8 cellular contexts compared by ENCODE assay signal in the genomic region with DNA sequence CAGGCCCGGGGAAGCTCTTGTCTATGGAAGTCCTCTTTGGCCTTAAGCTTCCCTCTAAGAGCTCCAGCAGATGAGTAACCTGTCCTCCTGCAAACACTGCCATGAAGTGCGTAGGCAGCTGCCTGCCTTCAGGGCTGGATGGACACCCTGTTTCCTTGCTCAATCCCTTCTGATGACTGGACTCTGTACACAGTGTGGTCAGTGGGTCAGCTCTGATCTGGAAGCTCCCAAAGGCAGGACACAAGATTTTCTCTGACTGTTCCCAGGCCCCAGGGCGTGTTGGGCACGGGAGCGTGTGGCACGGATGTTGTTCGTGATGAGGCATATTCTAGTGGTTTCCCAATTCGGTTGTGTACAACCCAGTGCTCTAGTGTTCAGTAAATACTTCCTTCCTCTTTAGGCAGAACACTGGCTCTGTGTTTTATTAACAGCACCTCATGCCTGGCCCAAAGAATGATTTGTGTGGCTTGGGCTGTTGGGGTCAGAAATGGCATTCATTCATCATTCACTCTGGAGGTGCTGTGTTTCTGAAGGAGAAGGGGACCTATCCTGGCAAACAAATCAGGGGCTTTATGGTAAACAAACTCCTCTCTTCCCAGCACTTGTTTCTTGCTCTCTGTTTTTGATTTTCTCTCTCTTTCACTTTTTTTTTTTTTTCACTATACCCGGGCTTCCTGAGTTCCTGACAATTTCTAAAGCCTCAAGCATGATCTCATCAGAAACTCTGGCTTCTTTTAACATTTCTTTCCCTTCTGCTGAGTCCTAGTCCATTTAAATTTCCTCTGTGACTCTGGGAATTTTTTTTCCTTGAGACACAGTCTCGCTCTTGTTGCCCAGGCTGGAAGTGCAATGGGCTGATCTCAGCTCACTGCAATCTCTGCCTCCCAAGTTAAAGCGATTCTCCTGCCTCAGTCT. TPM values are rescaled to one million over a fixed set of nuclear protein-coding genes. Genes with fewer than 3 reads are reported as not detected.
DNase-seq lines count a peak whose midpoint lies in the region; ATAC-seq and TF ChIP-seq lines count a peak whose summit lies in the region.

No MANE protein-coding gene starts in this region.

- H3K4me1 ChIP-seq in Panc1 (ENCODE audit: control insufficient read depth, insufficient read depth, low read length) (peaks cover 5% of the 10 kb centered on the region), upper lobe of right lung (peaks cover 25% of the 10 kb centered on the region)

- POLR2A ChIA-PET in Panc1 (lab: Charles Lee), result no interaction called here

- TF ChIP-seq CTCF in Panc1 (IDR thresholded peaks at IDR 0.05), result no peak
- TF ChIP-seq CTCF in cardiac fibroblast (IDR thresholded peaks at IDR 0.05; ENCODE audit: low read depth, low read length), result no peak
- no peak for TF ChIP-seq CTCF in upper lobe of right lung (IDR thresholded peaks at IDR 0.05)

- H3K27me3 ChIP-seq in Panc1 (ENCODE audit: control insufficient read depth, insufficient read depth, low read length), result no peaks in the 10 kb centered on the region
- no peaks in the 10 kb centered on the region for H3K27me3 ChIP-seq in upper lobe of right lung

- CTCF ChIA-PET in Panc1 (lab: Charles Lee), result interaction anchor here (1.1 kb wide), 1 partner anchor 11 kb away, joined by 3 read pairs; no protein-coding TSS in a partner anchor

- H3K27ac ChIP-seq in Panc1 (ENCODE audit: low read length) (no peak overlapping the region), upper lobe of right lung (peak overlapping the region; percentile 84)

- H3K9me3 ChIP-seq in Panc1 (ENCODE audit: control insufficient read depth, insufficient read depth, low read depth, low read length) (no peaks in the 10 kb centered on the region), upper lobe of right lung (no peaks in the 10 kb centered on the region)

- intact Hi-C loops in Panc1 (cut with micrococcal nuclease; ENCODE audit: unreplicated experiment), result no loop called here
- intact Hi-C loops in upper lobe of right lung (cut with DNase I), result no loop called here

- H3K36me3 ChIP-seq in Panc1 (ENCODE audit: control insufficient read depth, insufficient read depth, low read length) (no peaks in the 10 kb centered on the region), upper lobe of right lung (no peaks in the 10 kb centered on the region)

- in situ Hi-C loops in Panc1 (cut with HindIII; ENCODE audit: low pct_unique_long_range_greater_than_20kb, low sequenced_read_pairs), result no loop called here

- BruUV-seq in Panc1 (replicated peaks; lab: Mats Ljungman, UMichigan), result no TSS peak

- DNase-seq in stimulated activated CD4-positive, alpha-beta T cell treated with anti-CD3 and anti-CD28 coated beads, Interleukin-4, amount 100 ng/mL, for 24 hours, result peak; percentile 46
- no peak for DNase-seq in stimulated activated CD4-positive, alpha-beta T cell treated with anti-CD3 and anti-CD28 coated beads, Interleukin-12 subunit alpha, Interleukin-12 subunit beta, amount 100 ng/mL, for 4 hours
- DNase-seq in Panc1 (ENCODE audit: low read depth, low spot score), result peak; percentile 81
- peak; percentile 63 to 89 for DNase-seq in cardiac fibroblast (ENCODE audit: low read depth in 2 of 2)
- peak; percentile 58 for DNase-seq in medulla oblongata (ENCODE audit: extremely low spot score)
- peak; percentile 85 for DNase-seq in upper lobe of right lung
- DNase-seq in NCI-H1417 treated with DMSO at 0.1 percent for 48 hours (lab: John Stamatoyannopoulos, UW), result no peak

- H3K4me3 ChIP-seq in Panc1 (ENCODE audit: low read depth in 2 of 2, low read length in 2 of 2) (no peak overlapping the region), cardiac fibroblast (replicated peaks in 1 of 2; ENCODE audit: low read depth in 2 of 2, low read length in 2 of 2) (no peak overlapping the region), upper lobe of right lung (no peak overlapping the region)

- ATAC-seq in Panc1 (peak; percentile 74), upper lobe of right lung (peak; percentile 96), HG03139 (IDR thresholded peaks at IDR 0.05; ENCODE audit: unreplicated experiment) (no peak)

RNA-seq across cellular contexts. Expression of a gene that starts 12.0 kb away (rescaled TPM):
- 4.0 TPM for total RNA-seq in Panc1 (2021; ENCODE audit: unreplicated experiment)
- 5.6 TPM for polyA plus RNA-seq in Panc1 (2012; ENCODE audit: insufficient read length)
- total RNA-seq in upper lobe of right lung, result 3.8 TPM

RNA-seq across cellular contexts. Expression of a gene that starts 12.9 kb away (rescaled TPM):
- 30.0 TPM for total RNA-seq in Panc1 (2021; ENCODE audit: unreplicated experiment)
- polyA plus RNA-seq in Panc1 (2012; ENCODE audit: insufficient read length), result 63.0 TPM
- total RNA-seq in upper lobe of right lung, result 56.7 TPM

RNA-seq across cellular contexts. Expression of a gene that starts 55.8 kb away (rescaled TPM):
- total RNA-seq in Panc1 (2021; ENCODE audit: unreplicated experiment) (0.92 TPM), upper lobe of right lung (3.4 TPM)
- 2.1 TPM for polyA plus RNA-seq in Panc1 (2012; ENCODE audit: insufficient read length)

Comparison
In these comparisons a context has a peak if more than half of its experiments do, and no peak if none do; other contexts are left out.
1. DNase-seq: peak in stimulated activated CD4-positive, alpha-beta T cell treated with anti-CD3 and anti-CD28 coated beads, Interleukin-4, amount 100 ng/mL, for 24 hours (single experiment), Panc1 (single experiment), cardiac fibroblast (2 of 2), medulla oblongata (single experiment) and upper lobe of right lung (single experiment); none in stimulated activated CD4-positive, alpha-beta T cell treated with anti-CD3 and anti-CD28 coated beads, Interleukin-12 subunit alpha, Interleukin-12 subunit beta, amount 100 ng/mL, for 4 hours (single experiment) and NCI-H1417 treated with DMSO at 0.1 percent for 48 hours (single experiment).